ENCODE assay signal across 13 cellular contexts in the genomic region with DNA sequence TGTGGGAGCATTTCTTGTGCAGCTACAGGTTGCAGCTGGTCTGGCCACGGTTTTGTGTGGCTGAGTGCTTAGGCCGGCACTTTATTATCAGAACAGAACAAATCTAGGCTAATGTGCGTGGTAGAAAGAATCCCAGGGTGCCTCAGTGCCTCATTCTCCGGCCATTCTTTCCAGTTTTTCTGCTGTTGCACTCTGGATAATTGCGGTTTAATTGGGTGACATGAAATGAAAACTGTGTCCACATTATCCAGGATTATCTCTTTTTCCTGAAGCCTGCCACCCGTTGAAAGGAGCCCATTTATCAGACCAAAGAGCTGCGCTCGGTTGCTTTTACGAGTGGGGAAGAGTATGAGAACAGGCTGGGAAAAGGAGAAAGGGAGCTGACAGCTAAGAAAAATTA.
"Had no signal": no experiment of that assay in that cellular context is flagged by ENCODE, and none has a peak within 500 bp of the region (broad histone marks: within the 10 kb centered on the region; RNA-seq: fewer than 3 reads in every experiment).

No MANE protein-coding gene starts in this region.

- H3K4me1 Mint-ChIP-seq: activated naive CD8-positive, alpha-beta T cell treated with anti-CD3 and anti-CD28 coated beads, Interleukin-2, amount 50 U/mL, for 24 hours; memory B cell had no signal

- H3K36me3 Mint-ChIP-seq: memory B cell; natural killer cell treated with Interleukin-12 subunit alpha and Interleukin-12 subunit beta and Interleukin-15 and Interleukin-18, amount 100 ng/mL, for 72 hours had no signal

- H3K27ac Mint-ChIP-seq: activated naive CD8-positive, alpha-beta T cell treated with anti-CD3 and anti-CD28 coated beads, Interleukin-2, amount 50 U/mL, for 24 hours; activated T-helper 1 cell treated with anti-CD3 and anti-CD28 coated beads, Interleukin-12 subunit alpha, Interleukin-12 subunit beta, Interleukin-2, Interleukin-4 antibody, amounts not matched to agents 30 ng/mL and 10 ng/mL and 1 ng/mL, durations not matched to agents 14 hours and 24 hours and 36 hours; memory B cell; natural killer cell treated with Interleukin-12 subunit alpha and Interleukin-12 subunit beta and Interleukin-15 and Interleukin-18, amount 100 ng/mL, for 72 hours had no signal

- H3K4me3 Mint-ChIP-seq: activated naive CD8-positive, alpha-beta T cell treated with anti-CD3 and anti-CD28 coated beads, Interleukin-2, amount 50 U/mL, for 24 hours; activated T-helper 1 cell treated with anti-CD3 and anti-CD28 coated beads, Interleukin-12 subunit alpha, Interleukin-12 subunit beta, Interleukin-2, Interleukin-4 antibody, amounts not matched to agents 30 ng/mL and 10 ng/mL and 1 ng/mL, durations not matched to agents 14 hours and 24 hours and 36 hours; memory B cell; natural killer cell treated with Interleukin-12 subunit alpha and Interleukin-12 subunit beta and Interleukin-15 and Interleukin-18, amount 100 ng/mL, for 72 hours had no signal

- H3K27me3 Mint-ChIP-seq: memory B cell; natural killer cell treated with Interleukin-12 subunit alpha and Interleukin-12 subunit beta and Interleukin-15 and Interleukin-18, amount 100 ng/mL, for 72 hours had no signal

- H3K9me3 ChIP-seq: gastrocnemius medialis, left ventricle myocardium inferior, pancreas, uterus had no signal

- ATAC-seq: activated naive CD8-positive, alpha-beta T cell treated with anti-CD3 and anti-CD28 coated beads, Interleukin-2, amount 50 U/mL, for 24 hours; gastrocnemius medialis; natural killer cell treated with Interleukin-12 subunit alpha and Interleukin-12 subunit beta and Interleukin-15 and Interleukin-18, amount 100 ng/mL, for 72 hours; pancreas had no signal

- H3K9me3 Mint-ChIP-seq: activated naive CD8-positive, alpha-beta T cell treated with anti-CD3 and anti-CD28 coated beads, Interleukin-2, amount 50 U/mL, for 24 hours; activated T-helper 1 cell treated with anti-CD3 and anti-CD28 coated beads, Interleukin-12 subunit alpha, Interleukin-12 subunit beta, Interleukin-2, Interleukin-4 antibody, amounts not matched to agents 30 ng/mL and 10 ng/mL and 1 ng/mL, durations not matched to agents 14 hours and 24 hours and 36 hours; memory B cell; natural killer cell treated with Interleukin-12 subunit alpha and Interleukin-12 subunit beta and Interleukin-15 and Interleukin-18, amount 100 ng/mL, for 72 hours had no signal

- DNase-seq: activated naive CD4-positive, alpha-beta T cell; activated naive CD8-positive, alpha-beta T cell treated with anti-CD3 and anti-CD28 coated beads, Interleukin-2, amount 50 U/mL, for 24 hours; central memory CD4-positive, alpha-beta T cell; effector CD8-positive, alpha-beta T cell; gastrocnemius medialis; islet precursor cell; left ventricle myocardium inferior; pancreas; T-helper 9 cell; uterus had no signal
